In the genomic region with DNA sequence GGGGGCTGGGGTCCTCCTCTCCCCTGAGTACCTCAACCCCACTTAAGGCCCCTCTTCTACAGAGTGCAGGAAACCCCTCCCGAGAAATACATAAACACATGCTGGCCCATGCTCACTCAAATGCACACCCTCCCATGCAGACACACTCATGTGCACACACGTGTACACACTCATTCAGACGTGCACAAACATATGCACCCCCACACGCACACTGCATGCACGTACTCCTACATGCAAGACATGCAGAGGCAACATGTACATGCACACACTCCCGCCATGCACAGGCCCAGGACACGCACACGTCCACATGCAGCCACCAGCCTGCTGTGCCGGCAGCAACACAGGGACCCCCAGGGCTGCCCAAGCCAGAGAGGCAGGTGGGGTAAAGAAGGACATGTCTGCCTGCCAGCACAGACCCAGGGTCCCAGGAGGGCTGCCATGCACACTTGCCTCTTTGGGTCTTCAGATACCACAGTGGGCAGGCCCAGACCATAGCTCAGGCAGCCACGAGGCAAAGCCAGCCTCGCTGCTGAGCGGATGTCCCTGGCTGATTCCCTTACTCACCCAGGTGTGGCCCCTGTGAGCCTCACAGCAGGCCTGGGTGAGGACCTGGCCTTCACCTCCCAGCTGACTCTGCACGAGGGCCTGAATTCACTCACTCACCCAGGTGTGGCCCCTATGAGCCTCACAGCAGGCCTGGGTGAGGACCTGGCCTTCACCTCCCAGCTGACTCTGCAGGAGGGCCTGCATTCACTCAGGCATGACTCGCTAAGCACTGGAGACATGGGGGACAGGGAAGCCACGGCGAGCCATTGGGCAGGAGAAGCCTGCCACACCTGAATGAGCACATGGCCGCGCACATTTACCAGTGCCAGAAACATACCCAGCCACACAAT, we compare ENCODE assay signal across 18 cellular contexts. TPM values are rescaled to one million over a fixed set of nuclear protein-coding genes. Genes with fewer than 3 reads are reported as not detected.
"Had no signal": no experiment of that assay in that cellular context is flagged by ENCODE, and none has a peak within 500 bp of the region (broad histone marks: within the 10 kb centered on the region; RNA-seq: fewer than 3 reads in every experiment).

No MANE protein-coding gene starts in this region.

- DNase-seq: activated CD4-positive, alpha-beta memory T cell treated with anti-CD3 and anti-CD28 coated beads for 36 hours; activated CD4-positive, CD25-positive, alpha-beta regulatory T cell treated with anti-CD3 and anti-CD28 coated beads, Interleukin-2, amount 50 U/mL, for 72 hours; activated gamma-delta T cell; activated naive CD8-positive, alpha-beta T cell treated with anti-CD3 and anti-CD28 coated beads for 36 hours; activated T-cell treated with anti-CD3 and anti-CD28 coated beads, Interleukin-2, amount 50 U/mL, for 48 hours; anterior cingulate cortex; colonic mucosa; effector CD4-positive, alpha-beta T cell; naive B cell; nucleus accumbens; sigmoid colon; stimulated activated CD4-positive, alpha-beta T cell treated with anti-CD3 and anti-CD28 coated beads, Interleukin-12 subunit alpha, Interleukin-12 subunit beta, amount 100 ng/mL, for 4 hours; stimulated activated naive CD4-positive, alpha-beta T cell; transverse colon had no signal

- H3K27ac Mint-ChIP-seq: activated CD4-positive, alpha-beta memory T cell treated with anti-CD3 and anti-CD28 coated beads for 36 hours; activated naive CD8-positive, alpha-beta T cell treated with anti-CD3 and anti-CD28 coated beads for 36 hours; naive B cell; T-helper 2 cell treated with Interferon-gamma antibody and Interleukin-4, amounts not matched to agents 5 μg/mL and 100 μg/mL, for 36 hours had no signal

- H3K4me3 Mint-ChIP-seq: activated CD4-positive, alpha-beta memory T cell treated with anti-CD3 and anti-CD28 coated beads for 36 hours; activated naive CD8-positive, alpha-beta T cell treated with anti-CD3 and anti-CD28 coated beads for 36 hours; naive B cell; T-helper 2 cell treated with Interferon-gamma antibody and Interleukin-4, amounts not matched to agents 5 μg/mL and 100 μg/mL, for 36 hours had no signal

- H3K36me3 Mint-ChIP-seq: activated CD4-positive, alpha-beta memory T cell treated with anti-CD3 and anti-CD28 coated beads for 36 hours; activated naive CD8-positive, alpha-beta T cell treated with anti-CD3 and anti-CD28 coated beads for 36 hours had no signal

- H3K4me1 ChIP-seq: breast epithelium, colonic mucosa, prostate gland, transverse colon had no signal

- FAIRE-seq: islet of Langerhans had no signal

- H3K9me3 ChIP-seq: breast epithelium, colonic mucosa, prostate gland, sigmoid colon, transverse colon had no signal

- H3K36me3 ChIP-seq: breast epithelium, colonic mucosa, prostate gland, transverse colon had no signal

- H3K4me1 Mint-ChIP-seq: activated naive CD8-positive, alpha-beta T cell treated with anti-CD3 and anti-CD28 coated beads for 36 hours had no signal

- H3K4me3 ChIP-seq: colonic mucosa, prostate gland, sigmoid colon, transverse colon had no signal

- H3K27ac ChIP-seq: colonic mucosa, prostate gland, sigmoid colon, transverse colon had no signal

- H3K9me3 Mint-ChIP-seq: activated CD4-positive, alpha-beta memory T cell treated with anti-CD3 and anti-CD28 coated beads for 36 hours; activated naive CD8-positive, alpha-beta T cell treated with anti-CD3 and anti-CD28 coated beads for 36 hours; T-helper 2 cell treated with Interferon-gamma antibody and Interleukin-4, amounts not matched to agents 5 μg/mL and 100 μg/mL, for 36 hours had no signal

- H3K27me3 ChIP-seq: colonic mucosa, sigmoid colon had no signal

RNA-seq across cellular contexts. Expression of a gene that starts 7.8 kb away (rescaled TPM):
- total RNA-seq: activated CD4-positive, alpha-beta memory T cell treated with anti-CD3 and anti-CD28 coated beads for 36 hours; activated naive CD8-positive, alpha-beta T cell treated with anti-CD3 and anti-CD28 coated beads for 36 hours had no signal
